Comparison of ENCODE assay signal across 8 cellular contexts in the genomic region with DNA sequence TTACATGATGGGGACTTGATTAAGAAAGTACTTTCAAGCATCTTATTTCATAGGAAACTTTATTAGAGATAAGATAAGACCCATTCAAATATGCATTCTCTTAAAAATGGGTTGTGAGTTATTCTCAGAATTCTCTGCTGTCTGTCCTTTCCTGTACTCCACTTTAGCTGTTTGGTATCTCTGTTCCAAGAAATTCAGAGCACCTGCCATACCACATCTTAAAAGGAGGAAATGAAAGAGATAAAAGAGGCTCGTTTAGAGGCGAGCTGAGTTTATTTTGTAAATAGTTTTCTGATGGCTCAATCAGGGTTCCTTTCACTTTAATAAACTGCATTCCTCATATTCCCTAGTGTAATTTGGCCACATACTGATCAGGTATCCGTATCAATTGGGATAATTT.
DNase-seq lines count a peak whose midpoint lies in the region; ATAC-seq, FAIRE-seq and TF ChIP-seq lines count a peak whose summit lies in the region.

No MANE protein-coding gene starts in this region.

- no peak overlapping the region for H3K4me2 ChIP-seq in hepatocyte

- H2AFZ ChIP-seq in hepatocyte: no peak overlapping the region

- H4K20me1 ChIP-seq in hepatocyte (ENCODE audit: insufficient read depth, poor library complexity, severe bottlenecking): no peaks in the 10 kb centered on the region

- TF ChIP-seq CTCF in hepatocyte (IDR thresholded peaks at IDR 0.05; ENCODE audit: poor library complexity): no peak

- no peaks in the 10 kb centered on the region for H3K9me2 ChIP-seq in hepatocyte (replicated peaks; ENCODE audit: insufficient read depth)

- WGBS in hepatocyte (ENCODE audit: low lambda C conversion rate, missing lambda C conversion rate): 35% methylated on average over 3 of the region's 3 CpGs

- peaks cover 9% of the 10 kb centered on the region for H3K4me1 ChIP-seq in hepatocyte (ENCODE audit: insufficient read depth)

- no peak for TF ChIP-seq POLR2A in GM12891 (IDR thresholded peaks at IDR 0.05; ENCODE audit: low read depth, low read length)

- ATAC-seq in GM21619 (IDR thresholded peaks at IDR 0.05; ENCODE audit: unreplicated experiment): peak; percentile 74

- no peaks in the 10 kb centered on the region for H3K79me2 ChIP-seq in hepatocyte

- peak; percentile 41 for FAIRE-seq in GM12891 (lab: Jason Lieb, UNC)

- H3K27ac ChIP-seq in KOPT-K1 (ENCODE audit: low read depth, low read length, poor library complexity, severe bottlenecking) (peak overlapping the region; percentile 99), hepatocyte (peak overlapping the region; percentile 15)

- DNase-seq in GM12891 (ENCODE audit: insufficient read length, low spot score) (no peak), hepatocyte (ENCODE audit: low spot score) (no peak), T1000 (lab: John Stamatoyannopoulos, UW) (no peak), AG20443 (ENCODE audit: low spot score) (no peak), NCI-H2171 (lab: John Stamatoyannopoulos, UW) (no peak), SIG-M5 (lab: John Stamatoyannopoulos, UW) (no peak)

- no peak overlapping the region for H3K4me3 ChIP-seq in hepatocyte

- H3K9me3 ChIP-seq in KOPT-K1 (ENCODE audit: insufficient read depth, low read length, poor library complexity, severe bottlenecking) (peaks cover 5% of the 10 kb centered on the region), hepatocyte (ENCODE audit: low read depth) (no peaks in the 10 kb centered on the region)

- H3K36me3 ChIP-seq in KOPT-K1 (ENCODE audit: insufficient read depth, low read length) (peaks cover 18% of the 10 kb centered on the region), hepatocyte (replicated peaks; ENCODE audit: insufficient read depth, low read depth) (no peaks in the 10 kb centered on the region)

- no peaks in the 10 kb centered on the region for H3K27me3 ChIP-seq in hepatocyte

TF ChIP-seq in GM12891, 5 proteins besides CTCF, POLR2A, EP300 and RAD21:
- TF ChIP-seq POU2F2 (IDR thresholded peaks at IDR 0.05; ENCODE audit: low read depth, low read length): no peak
- TF ChIP-seq TAF1 (IDR thresholded peaks at IDR 0.05; ENCODE audit: low read depth, low read length): no peak
- no peak for TF ChIP-seq POLR2AphosphoS5 (IDR thresholded peaks at IDR 0.05; ENCODE audit: low read depth, low read length)
- peak; percentile 85 for TF ChIP-seq SPI1 (IDR thresholded peaks at IDR 0.05; ENCODE audit: low read depth, low read length)
